ENCODE assay signal across 8 cellular contexts in the genomic region with DNA sequence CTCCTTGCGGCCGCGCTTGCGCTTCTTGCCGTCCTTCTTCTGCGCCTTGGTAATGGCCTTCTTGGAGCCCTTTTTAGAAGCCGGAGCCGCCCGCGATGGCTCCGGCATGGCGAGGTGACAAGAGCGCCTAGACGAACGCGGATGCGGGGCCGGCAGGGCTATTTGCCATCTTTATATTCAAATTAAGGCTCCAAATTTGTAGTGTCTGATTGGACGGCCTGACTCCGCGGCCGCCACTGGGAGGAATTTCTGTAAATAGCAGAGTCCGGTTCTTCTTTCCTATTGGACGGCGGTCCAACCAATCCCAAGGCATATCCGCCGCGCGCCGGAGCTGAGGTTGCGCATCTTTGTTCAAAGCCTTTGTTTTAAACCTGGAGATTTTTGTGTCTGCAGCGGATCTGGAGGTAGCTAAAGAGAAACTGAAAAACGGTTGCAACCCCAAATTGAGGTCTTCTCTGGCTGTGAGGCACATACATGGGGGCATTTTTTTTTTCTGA. TPM values are rescaled to one million over a fixed set of nuclear protein-coding genes. Genes with fewer than 3 reads are reported as not detected.
DNase-seq lines count a peak whose midpoint lies in the region; ATAC-seq and TF ChIP-seq lines count a peak whose summit lies in the region.

No MANE protein-coding gene starts in this region.

- WGBS in neuronal stem cell (ENCODE audit: extremely low coverage in 2 of 2, insufficient read length in 2 of 2, insufficient replicate concordance in 1 of 2), 2 donors, result no CpG with 5 or more reads among the region's 33 CpGs

- H3K14ac ChIP-seq in neuronal stem cell (ENCODE audit: low read length), result no peak overlapping the region

- H3K27me3 ChIP-seq in breast epithelium, result peaks cover 0 to 72% of the 10 kb centered on the region in 2 donors
- peaks cover 0 to 61% (median 0%) of the 10 kb centered on the region in 3 experiments for H3K27me3 ChIP-seq in neuronal stem cell (ENCODE audit: control insufficient read depth in 3 of 3, insufficient read depth in 3 of 3, low read depth in 1 of 3, low read length in 3 of 3)
- H3K27me3 ChIP-seq in subcutaneous abdominal adipose tissue (ENCODE audit: control insufficient read depth in 5 of 5, insufficient read depth in 4 of 5, low read length in 5 of 5), result peaks cover 34 to 71% (median 59%) of the 10 kb centered on the region in 5 donors

- H3K79me1 ChIP-seq in neuronal stem cell (ENCODE audit: low read depth, low read length), result no peaks in the 10 kb centered on the region

- H3K36me3 ChIP-seq in breast epithelium, result no peaks in the 10 kb centered on the region
- no peaks in the 10 kb centered on the region for H3K36me3 ChIP-seq in neuronal stem cell (replicated peaks in 1 of 2; ENCODE audit: control insufficient read depth in 2 of 2, insufficient read depth in 2 of 2, low read length in 2 of 2)
- no peaks in the 10 kb centered on the region for H3K36me3 ChIP-seq in subcutaneous abdominal adipose tissue (ENCODE audit: control insufficient read depth in 5 of 5, insufficient read depth in 5 of 5, low read length in 5 of 5)

- H3K27me3 Mint-ChIP-seq in MCF 10A (ENCODE audit: insufficient read depth, unreplicated experiment), result peaks cover 51% of the 10 kb centered on the region
- no peaks in the 10 kb centered on the region for H3K27me3 Mint-ChIP-seq in activated T-helper 17 cell treated with anti-CD3 and anti-CD28 coated beads, Interleukin-2, amount 50 U/mL, for 72 hours

- no peak overlapping the region for H4K8ac ChIP-seq in neuronal stem cell (ENCODE audit: low read depth, low read length)

- H3K9me3 ChIP-seq in breast epithelium, result no peaks in the 10 kb centered on the region
- H3K9me3 ChIP-seq in neuronal stem cell (replicated peaks in 1 of 2; ENCODE audit: control insufficient read depth in 2 of 2, insufficient read depth in 1 of 2, low read depth in 1 of 2, low read length in 2 of 2), result no peaks in the 10 kb centered on the region
- no peaks in the 10 kb centered on the region for H3K9me3 ChIP-seq in subcutaneous abdominal adipose tissue (ENCODE audit: control insufficient read depth in 5 of 5, low read length in 5 of 5)

- CTCF ChIA-PET in MCF 10A (lab: Yijun Ruan, JAX), result interaction anchor here (0.6 to 1.8 kb wide), 8 partner anchors 8 to 71 kb away, joined by 3 to 11 read pairs (median 4); no protein-coding TSS in a partner anchor

- H3K4me3 ChIP-seq in breast epithelium, result peak overlapping the region in 2 of 3 donors; percentile 36 to 45
- H3K4me3 ChIP-seq in fibroblast of pulmonary artery (replicated peaks; ENCODE audit: low read depth, low read length), result peak overlapping the region; percentile 52
- peak overlapping the region; percentile 77 to 79 for H3K4me3 ChIP-seq in neuronal stem cell (ENCODE audit: low read length in 2 of 2)
- peak overlapping the region in 3 of 5 donors; percentile 3 to 32 (median 16) for H3K4me3 ChIP-seq in subcutaneous abdominal adipose tissue (ENCODE audit: low read depth in 1 of 5, low read length in 5 of 5)

- H3K4me2 ChIP-seq in neuronal stem cell (ENCODE audit: insufficient read depth, low read length, poor library complexity, severe bottlenecking), result peak overlapping the region; percentile 69

- no TSS peak for BruUV-seq in MCF 10A (replicated peaks; lab: Mats Ljungman, UMichigan)

- H3K4me1 ChIP-seq in breast epithelium, result no peaks in the 10 kb centered on the region
- H3K4me1 ChIP-seq in neuronal stem cell (ENCODE audit: control insufficient read depth in 2 of 2, insufficient read depth in 1 of 2, low read depth in 1 of 2, low read length in 2 of 2), result peaks cover 9 to 18% of the 10 kb centered on the region in 2 donors
- H3K4me1 ChIP-seq in subcutaneous abdominal adipose tissue (ENCODE audit: control insufficient read depth in 5 of 5, insufficient read depth in 5 of 5, low read length in 5 of 5), result peaks cover 0 to 17% (median 15%) of the 10 kb centered on the region in 5 donors

- POLR2A ChIA-PET in MCF 10A (lab: Yijun Ruan, JAX), result interaction anchor here (0.5 to 1.2 kb wide), 2 partner anchors 11 to 58 kb away, joined by 3 to 6 read pairs; partner anchors contain the start of gene TRIM11

- DNase-seq in breast epithelium (ENCODE audit: low spot score in 2 of 2) (peak in 1 of 2 donors; percentile 63), MCF 10A (ENCODE audit: unreplicated experiment) (no peak), NK-92 (lab: John Stamatoyannopoulos, UW; ENCODE audit: unreplicated experiment) (peak; percentile 17), fibroblast of pulmonary artery (ENCODE audit: low read depth) (peak; percentile 84), neuronal stem cell (ENCODE audit: low spot score) (peak; percentile 85)

- H3K4me3 Mint-ChIP-seq in MCF 10A (ENCODE audit: unreplicated experiment), result no peak overlapping the region
- H3K4me3 Mint-ChIP-seq in activated T-helper 17 cell treated with anti-CD3 and anti-CD28 coated beads, Interleukin-2, amount 50 U/mL, for 72 hours, result peak overlapping the region; percentile 84

- peak; percentile 88 for ATAC-seq in HG03135 (IDR thresholded peaks at IDR 0.05; ENCODE audit: unreplicated experiment)
- peak; percentile 74 for ATAC-seq in activated T-helper 17 cell treated with anti-CD3 and anti-CD28 coated beads, Interleukin-2, amount 50 U/mL, for 72 hours (replicated peaks)

- no peak overlapping the region for H2BK12ac ChIP-seq in neuronal stem cell (ENCODE audit: low read length)

- H3K18ac ChIP-seq in neuronal stem cell (ENCODE audit: low read length), result no peak overlapping the region

- H3K23ac ChIP-seq in neuronal stem cell (ENCODE audit: low read depth, low read length, poor library complexity), result no peak overlapping the region

- no peak overlapping the region for H2BK5ac ChIP-seq in neuronal stem cell (ENCODE audit: low read length)

- no peak overlapping the region for H3K9ac ChIP-seq in neuronal stem cell (ENCODE audit: low read depth, low read length, poor library complexity)
- H3K9ac ChIP-seq in subcutaneous abdominal adipose tissue (ENCODE audit: low read length in 5 of 5), result no peak overlapping the region

- peaks cover 5% of the 10 kb centered on the region for H3K4me1 Mint-ChIP-seq in MCF 10A (ENCODE audit: insufficient read depth, unreplicated experiment)
- H3K4me1 Mint-ChIP-seq in activated T-helper 17 cell treated with anti-CD3 and anti-CD28 coated beads, Interleukin-2, amount 50 U/mL, for 72 hours, result peaks cover 39% of the 10 kb centered on the region

- no peak overlapping the region for H4K91ac ChIP-seq in neuronal stem cell (ENCODE audit: low read depth, low read length, poor library complexity)

- TF ChIP-seq POLR2A in breast epithelium (IDR thresholded peaks at IDR 0.05), result no peak

- H3K27ac Mint-ChIP-seq in MCF 10A (ENCODE audit: low read depth, unreplicated experiment), result no peak overlapping the region
- H3K27ac Mint-ChIP-seq in activated T-helper 17 cell treated with anti-CD3 and anti-CD28 coated beads, Interleukin-2, amount 50 U/mL, for 72 hours, result peak overlapping the region; percentile 47

- no peaks in the 10 kb centered on the region for H3K9me3 Mint-ChIP-seq in MCF 10A (ENCODE audit: unreplicated experiment)
- no peaks in the 10 kb centered on the region for H3K9me3 Mint-ChIP-seq in activated T-helper 17 cell treated with anti-CD3 and anti-CD28 coated beads, Interleukin-2, amount 50 U/mL, for 72 hours

- H3K27ac ChIP-seq in breast epithelium (no peak overlapping the region), neuronal stem cell (replicated peaks; ENCODE audit: low read length) (no peak overlapping the region), subcutaneous abdominal adipose tissue (ENCODE audit: low read depth, low read length) (no peak overlapping the region)

- H2AFZ ChIP-seq in neuronal stem cell (ENCODE audit: low read length), result peak overlapping the region; percentile 88

- H2BK15ac ChIP-seq in neuronal stem cell (ENCODE audit: low read length), result no peak overlapping the region

- no peak overlapping the region for H2AK5ac ChIP-seq in neuronal stem cell (ENCODE audit: low read depth, low read length)

- TF ChIP-seq CTCF in breast epithelium (IDR thresholded peaks at IDR 0.05) (no peak), MCF 10A (IDR thresholded peaks at IDR 0.05; ENCODE audit: unreplicated experiment) (no peak), fibroblast of pulmonary artery (IDR thresholded peaks at IDR 0.05; ENCODE audit: low read length, missing control alignments) (no peak)

- H2BK120ac ChIP-seq in neuronal stem cell (ENCODE audit: low read depth, low read length), result no peak overlapping the region

- peaks cover 3% of the 10 kb centered on the region for H3K36me3 Mint-ChIP-seq in MCF 10A (ENCODE audit: insufficient read depth, unreplicated experiment)
- H3K36me3 Mint-ChIP-seq in activated T-helper 17 cell treated with anti-CD3 and anti-CD28 coated beads, Interleukin-2, amount 50 U/mL, for 72 hours (ENCODE audit: low read depth), result peaks cover 5% of the 10 kb centered on the region

- no peak overlapping the region for H3K4ac ChIP-seq in neuronal stem cell (ENCODE audit: low read length)

- intact Hi-C loops in breast epithelium (cut with DNase I; ENCODE audit: low total_unique reads), result no loop called here
- intact Hi-C loops in MCF 10A (cut with micrococcal nuclease), result no loop called here

RNA-seq across cellular contexts. Expression of gene RNF187, which starts 22.6 kb away (rescaled TPM):
- 10 to 100 TPM; 26.9 to 33.7 (median 33.1) TPM for total RNA-seq in breast epithelium
- 167 and 244 TPM in 2 replicates for total RNA-seq in MCF 10A (2022)
- total RNA-seq in activated T-helper 17 cell treated with anti-CD3 and anti-CD28 coated beads, Interleukin-2, amount 50 U/mL, for 72 hours, result 100 to 1,000 TPM in 1 of 2 donors, 10 to 100 TPM in 1; 92.7 to 111 TPM
- 35.9 TPM for polyA plus RNA-seq in neuronal stem cell (2013, experiment 1 of 2)
- polyA plus RNA-seq in neuronal stem cell (2013, experiment 2 of 2), result 35.7 TPM

RNA-seq across cellular contexts. Expression of gene TRIM17, which starts 47.9 kb away (rescaled TPM):
- total RNA-seq in breast epithelium (1 to 10 TPM in 2 of 3 donors, not detected in 1; 7.3 to 9.5 TPM), MCF 10A (2022) (not detected in 2 replicates)
- 1 to 10 TPM; 1.7 to 1.9 TPM for total RNA-seq in activated T-helper 17 cell treated with anti-CD3 and anti-CD28 coated beads, Interleukin-2, amount 50 U/mL, for 72 hours
- polyA plus RNA-seq in neuronal stem cell (2013, experiment 1 of 2), result 4.1 TPM
- 3.7 TPM for polyA plus RNA-seq in neuronal stem cell (2013, experiment 2 of 2)

RNA-seq across cellular contexts. Expression of gene TRIM11, which starts 57.9 kb away (rescaled TPM):
- 10 to 100 TPM; 17.0 to 17.7 (median 17.3) TPM for total RNA-seq in breast epithelium
- total RNA-seq in MCF 10A (2022), result 56.5 and 60.3 TPM in 2 replicates
- 10 to 100 TPM; 41.7 to 48.6 TPM for total RNA-seq in activated T-helper 17 cell treated with anti-CD3 and anti-CD28 coated beads, Interleukin-2, amount 50 U/mL, for 72 hours
- polyA plus RNA-seq in neuronal stem cell (2013, experiment 1 of 2), result 13.5 TPM
- 13.3 TPM for polyA plus RNA-seq in neuronal stem cell (2013, experiment 2 of 2)

Comparison
In these comparisons a context has a peak if more than half of its experiments do, and no peak if none do; other contexts are left out.
1. H3K4me3 ChIP-seq: peak in every context shown above with its lines; median percentile 78 in neuronal stem cell; 52 in fibroblast of pulmonary artery; 40 in breast epithelium; 16 in subcutaneous abdominal adipose tissue.